Comparison of ENCODE assay signal across 8 cellular contexts in genomic region chr6:135183532-135184440, GRCh38. TPM values are rescaled to one million over a fixed set of nuclear protein-coding genes. Genes with fewer than 3 reads are reported as not detected.
DNase-seq lines count a peak whose midpoint lies in the region; ATAC-seq lines count a peak whose summit lies in the region.

No MANE protein-coding gene starts in this region.

- H3K9me3 ChIP-seq in HUES64 (ENCODE audit: insufficient read depth, low read depth, low read length): no peaks in the 10 kb centered on the region
- no peaks in the 10 kb centered on the region for H3K9me3 ChIP-seq in skeletal muscle tissue (ENCODE audit: control insufficient read depth in 3 of 3, low read length in 3 of 3)

- H3K4me3 ChIP-seq in HUES64 (ENCODE audit: low read length): peak overlapping the region; percentile 81
- H3K4me3 ChIP-seq in skeletal muscle tissue (ENCODE audit: low read length in 3 of 3): peak overlapping the region; percentile 14 to 72 (median 56)

- DNase-seq in DMS53 treated with DMSO at 0.1 percent for 48 hours (lab: John Stamatoyannopoulos, UW; ENCODE audit: unreplicated experiment) (peak; percentile 27), SHP77 treated with DMSO at 0.1 percent for 48 hours (lab: John Stamatoyannopoulos, UW) (peak; percentile 31), hepatic stellate cell (ENCODE audit: low spot score) (peak; percentile 21), NCI-H446 (lab: John Stamatoyannopoulos, UW) (no peak)
- DNase-seq in activated naive CD4-positive, alpha-beta T cell (lab: John Stamatoyannopoulos, UW): peak; percentile 29 to 68 (median 50)

- H3K36me3 ChIP-seq in HUES64 (ENCODE audit: insufficient read depth, low read length): peaks cover 13% of the 10 kb centered on the region; the same call in 1 of the 2 replicates
- H3K36me3 ChIP-seq in skeletal muscle tissue (ENCODE audit: control insufficient read depth in 3 of 3, insufficient read depth in 3 of 3, low read length in 3 of 3): no peaks in the 10 kb centered on the region

- H3K4me1 ChIP-seq in HUES64 (ENCODE audit: insufficient read depth, low read length): peaks cover 8% of the 10 kb centered on the region; the same call in 1 of the 2 replicates
- peaks cover 20 to 26% (median 21%) of the 10 kb centered on the region in 3 donors for H3K4me1 ChIP-seq in skeletal muscle tissue (ENCODE audit: control insufficient read depth in 3 of 3, insufficient read depth in 3 of 3, low read length in 3 of 3)

- WGBS in HUES64: 4% methylated on average over 18 of the region's 19 CpGs

- H3K9ac ChIP-seq in HUES64 (ENCODE audit: low read depth, low read length) (no peak overlapping the region), skeletal muscle tissue (ENCODE audit: low read depth in 1 of 3, low read length in 3 of 3) (no peak overlapping the region)

- H3K27me3 ChIP-seq in HUES64 (ENCODE audit: insufficient read depth, low read length) (peaks cover 45% of the 10 kb centered on the region), skeletal muscle tissue (ENCODE audit: control insufficient read depth in 3 of 3, insufficient read depth in 3 of 3, low read length in 3 of 3) (peaks cover 20 to 48% (median 36%) of the 10 kb centered on the region in 3 donors)

- H3K27ac ChIP-seq in HUES64 (ENCODE audit: low read depth, low read length): no peak overlapping the region
- H3K27ac ChIP-seq in skeletal muscle tissue (ENCODE audit: low read depth, low read length): no peak overlapping the region

- peak; percentile 27 for ATAC-seq in GM21423 (IDR thresholded peaks at IDR 0.05; ENCODE audit: unreplicated experiment)

RNA-seq across cellular contexts. Expression of gene MYB, which starts 2.7 kb away (rescaled TPM):
- 2.6 TPM for polyA plus RNA-seq in HUES64 (2013, experiment 1 of 2)
- polyA plus RNA-seq in HUES64 (2013, experiment 2 of 2): 2.6 TPM
- 0.52 TPM for total RNA-seq in skeletal muscle tissue

Comparison
In these comparisons a context has a peak if more than half of its experiments do, and no peak if none do; other contexts are left out.
1. DNase-seq: peak in DMS53 treated with DMSO at 0.1 percent for 48 hours (single experiment), SHP77 treated with DMSO at 0.1 percent for 48 hours (single experiment), activated naive CD4-positive, alpha-beta T cell (4 of 4) and hepatic stellate cell (single experiment); none in NCI-H446 (0 of 2).